Comparison of ENCODE assay signal across 1 cellular context in genomic region chr2:24816884-24817283, GRCh38.
A peak's percentile ranks its signal among the peaks of the same experiment; 100 is the strongest.
TF ChIP-seq lines count a peak whose summit lies in the region.

No MANE protein-coding gene starts in this region.

TF ChIP-seq in K562, 482 proteins besides CTCF, POLR2A, EP300 and RAD21 (continued from another document and continues in another):
- TF ChIP-seq BMI1 (IDR thresholded peaks at IDR 0.05; ENCODE audit: low read length) (no peak), YY1 (IDR thresholded peaks at IDR 0.05; ENCODE audit: borderline replicate concordance in 1 of 3, control insufficient read depth in 1 of 3, extremely low read depth in 1 of 3, insufficient read depth in 3 of 3, insufficient read length in 1 of 3, insufficient replicate concordance in 2 of 3, low read depth in 1 of 3, low read length in 2 of 3) (peak in 1 of 3 experiments; percentile 55), ZNF583 (CRISPR knock-in tag; IDR thresholded peaks at IDR 0.05) (no peak), ATF3 (IDR thresholded peaks at IDR 0.05) (peak; percentile 65), ATF3 (CRISPR knock-in tag; conservative IDR thresholded peaks at IDR 0.05) (no peak), MCM5 (IDR thresholded peaks at IDR 0.05; ENCODE audit: low read depth) (no peak), TAF15 (IDR thresholded peaks at IDR 0.05; ENCODE audit: low read depth, low read length) (no peak), ZNF175 (CRISPR knock-in tag; IDR thresholded peaks at IDR 0.05; ENCODE audit: low read depth) (no peak), NUFIP1 (IDR thresholded peaks at IDR 0.05; ENCODE audit: partially characterized antibody) (no peak), HMG20B (CRISPR knock-in tag; IDR thresholded peaks at IDR 0.05) (no peak), FOXA1 (IDR thresholded peaks at IDR 0.05; ENCODE audit: borderline replicate concordance) (no peak), ZBTB12 (CRISPR knock-in tag; IDR thresholded peaks at IDR 0.05) (0 out of 2 replicates have a peak, but pooled peaks have one; percentile 8), MAFK (IDR thresholded peaks at IDR 0.05; ENCODE audit: low read length) (peak; percentile 68; the same call in 1 of the 2 replicates), ZNF696 (CRISPR knock-in tag; conservative IDR thresholded peaks at IDR 0.05) (no peak), PBX2 (CRISPR knock-in tag; IDR thresholded peaks at IDR 0.05; ENCODE audit: low read depth) (no peak), PBX2 (tag; conservative IDR thresholded peaks at IDR 0.05; ENCODE audit: low read depth) (peak; percentile 79), ZNF224 (CRISPR knock-in tag; IDR thresholded peaks at IDR 0.05) (no peak), NR2C1 (IDR thresholded peaks at IDR 0.05) (no peak), NR2C1 (tag; IDR thresholded peaks at IDR 0.05) (0 out of 2 replicates have a peak, but pooled peaks have one; percentile 29), ARID1B (IDR thresholded peaks at IDR 0.05) (peak; percentile 64), HNRNPLL (IDR thresholded peaks at IDR 0.05; ENCODE audit: low read depth, low read length, poor library complexity, severe bottlenecking) (no peak), SRSF7 (optimal IDR thresholded peaks at IDR 0.05; ENCODE audit: low read depth, low read length) (no peak), NFE2 (IDR thresholded peaks at IDR 0.05; ENCODE audit: low read depth) (peak; percentile 90), KDM5B (IDR thresholded peaks at IDR 0.05; ENCODE audit: insufficient replicate concordance, low read depth, low read length) (no peak), MAFG (tag; conservative IDR thresholded peaks at IDR 0.05) (peak; percentile 88), SMARCE1 (IDR thresholded peaks at IDR 0.05) (0 out of 2 replicates have a peak, but pooled peaks have one; percentile 33), SIN3A (IDR thresholded peaks at IDR 0.05; ENCODE audit: borderline replicate concordance in 2 of 2, control insufficient read depth in 1 of 2, low read depth in 2 of 2, low read length in 2 of 2) (no peak), PTTG1 (tag; IDR thresholded peaks at IDR 0.05; ENCODE audit: low read depth) (no peak), PRPF4 (IDR thresholded peaks at IDR 0.05; ENCODE audit: insufficient read depth, low read depth, low read length, poor library complexity, severe bottlenecking) (no peak), PKNOX1 (IDR thresholded peaks at IDR 0.05) (peak; percentile 61), BCL6 (CRISPR knock-in tag; IDR thresholded peaks at IDR 0.05) (no peak), ZNF316 (IDR thresholded peaks at IDR 0.05) (peak; percentile 89), ZNF347 (CRISPR knock-in tag; IDR thresholded peaks at IDR 0.05; ENCODE audit: low read depth) (no peak), SMARCA4 (IDR thresholded peaks at IDR 0.05) (peak; percentile 65; the same call in 1 of the 2 replicates), ZNF586 (CRISPR knock-in tag; conservative IDR thresholded peaks at IDR 0.05) (no peak), NBN (IDR thresholded peaks at IDR 0.05; ENCODE audit: low read depth) (no peak), XRCC5 (IDR thresholded peaks at IDR 0.05; ENCODE audit: low read depth, low read length) (no peak), NEUROD1 (IDR thresholded peaks at IDR 0.05; ENCODE audit: borderline replicate concordance, low read depth, low read length, partially characterized antibody) (no peak)
- TF ChIP-seq, protein P1, sequence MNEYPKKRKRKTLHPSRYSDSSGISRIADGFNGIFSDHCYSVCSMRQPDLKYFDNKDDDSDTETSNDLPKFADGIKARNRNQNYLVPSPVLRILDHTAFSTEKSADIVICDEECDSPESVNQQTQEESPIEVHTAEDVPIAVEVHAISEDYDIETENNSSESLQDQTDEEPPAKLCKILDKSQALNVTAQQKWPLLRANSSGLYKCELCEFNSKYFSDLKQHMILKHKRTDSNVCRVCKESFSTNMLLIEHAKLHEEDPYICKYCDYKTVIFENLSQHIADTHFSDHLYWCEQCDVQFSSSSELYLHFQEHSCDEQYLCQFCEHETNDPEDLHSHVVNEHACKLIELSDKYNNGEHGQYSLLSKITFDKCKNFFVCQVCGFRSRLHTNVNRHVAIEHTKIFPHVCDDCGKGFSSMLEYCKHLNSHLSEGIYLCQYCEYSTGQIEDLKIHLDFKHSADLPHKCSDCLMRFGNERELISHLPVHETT (CRISPR knock-in tag; conservative IDR thresholded peaks at IDR 0.05 in 1 of 2, IDR thresholded peaks at IDR 0.05 in 1 of 2), result peak in 1 of 2 experiments; percentile 57; a peak in 1 of 4 replicates
- TF ChIP-seq, protein P2, sequence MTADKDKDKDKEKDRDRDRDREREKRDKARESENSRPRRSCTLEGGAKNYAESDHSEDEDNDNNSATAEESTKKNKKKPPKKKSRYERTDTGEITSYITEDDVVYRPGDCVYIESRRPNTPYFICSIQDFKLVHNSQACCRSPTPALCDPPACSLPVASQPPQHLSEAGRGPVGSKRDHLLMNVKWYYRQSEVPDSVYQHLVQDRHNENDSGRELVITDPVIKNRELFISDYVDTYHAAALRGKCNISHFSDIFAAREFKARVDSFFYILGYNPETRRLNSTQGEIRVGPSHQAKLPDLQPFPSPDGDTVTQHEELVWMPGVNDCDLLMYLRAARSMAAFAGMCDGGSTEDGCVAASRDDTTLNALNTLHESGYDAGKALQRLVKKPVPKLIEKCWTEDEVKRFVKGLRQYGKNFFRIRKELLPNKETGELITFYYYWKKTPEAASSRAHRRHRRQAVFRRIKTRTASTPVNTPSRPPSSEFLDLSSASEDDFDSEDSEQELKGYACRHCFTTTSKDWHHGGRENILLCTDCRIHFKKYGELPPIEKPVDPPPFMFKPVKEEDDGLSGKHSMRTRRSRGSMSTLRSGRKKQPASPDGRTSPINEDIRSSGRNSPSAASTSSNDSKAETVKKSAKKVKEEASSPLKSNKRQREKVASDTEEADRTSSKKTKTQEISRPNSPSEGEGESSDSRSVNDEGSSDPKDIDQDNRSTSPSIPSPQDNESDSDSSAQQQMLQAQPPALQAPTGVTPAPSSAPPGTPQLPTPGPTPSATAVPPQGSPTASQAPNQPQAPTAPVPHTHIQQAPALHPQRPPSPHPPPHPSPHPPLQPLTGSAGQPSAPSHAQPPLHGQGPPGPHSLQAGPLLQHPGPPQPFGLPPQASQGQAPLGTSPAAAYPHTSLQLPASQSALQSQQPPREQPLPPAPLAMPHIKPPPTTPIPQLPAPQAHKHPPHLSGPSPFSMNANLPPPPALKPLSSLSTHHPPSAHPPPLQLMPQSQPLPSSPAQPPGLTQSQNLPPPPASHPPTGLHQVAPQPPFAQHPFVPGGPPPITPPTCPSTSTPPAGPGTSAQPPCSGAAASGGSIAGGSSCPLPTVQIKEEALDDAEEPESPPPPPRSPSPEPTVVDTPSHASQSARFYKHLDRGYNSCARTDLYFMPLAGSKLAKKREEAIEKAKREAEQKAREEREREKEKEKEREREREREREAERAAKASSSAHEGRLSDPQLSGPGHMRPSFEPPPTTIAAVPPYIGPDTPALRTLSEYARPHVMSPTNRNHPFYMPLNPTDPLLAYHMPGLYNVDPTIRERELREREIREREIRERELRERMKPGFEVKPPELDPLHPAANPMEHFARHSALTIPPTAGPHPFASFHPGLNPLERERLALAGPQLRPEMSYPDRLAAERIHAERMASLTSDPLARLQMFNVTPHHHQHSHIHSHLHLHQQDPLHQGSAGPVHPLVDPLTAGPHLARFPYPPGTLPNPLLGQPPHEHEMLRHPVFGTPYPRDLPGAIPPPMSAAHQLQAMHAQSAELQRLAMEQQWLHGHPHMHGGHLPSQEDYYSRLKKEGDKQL (CRISPR knock-in tag; IDR thresholded peaks at IDR 0.05; ENCODE audit: borderline replicate concordance), result no peak
- TF ChIP-seq, protein P3, sequence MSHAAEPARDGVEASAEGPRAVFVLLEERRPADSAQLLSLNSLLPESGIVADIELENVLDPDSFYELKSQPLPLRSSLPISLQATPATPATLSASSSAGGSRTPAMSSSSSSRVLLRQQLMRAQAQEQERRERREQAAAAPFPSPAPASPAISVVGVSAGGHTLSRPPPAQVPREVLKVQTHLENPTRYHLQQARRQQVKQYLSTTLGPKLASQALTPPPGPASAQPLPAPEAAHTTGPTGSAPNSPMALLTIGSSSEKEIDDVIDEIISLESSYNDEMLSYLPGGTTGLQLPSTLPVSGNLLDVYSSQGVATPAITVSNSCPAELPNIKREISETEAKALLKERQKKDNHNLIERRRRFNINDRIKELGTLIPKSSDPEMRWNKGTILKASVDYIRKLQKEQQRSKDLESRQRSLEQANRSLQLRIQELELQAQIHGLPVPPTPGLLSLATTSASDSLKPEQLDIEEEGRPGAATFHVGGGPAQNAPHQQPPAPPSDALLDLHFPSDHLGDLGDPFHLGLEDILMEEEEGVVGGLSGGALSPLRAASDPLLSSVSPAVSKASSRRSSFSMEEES (CRISPR knock-in tag; IDR thresholded peaks at IDR 0.05), result no peak
